9 cellular contexts compared by ENCODE assay signal in the genomic region with DNA sequence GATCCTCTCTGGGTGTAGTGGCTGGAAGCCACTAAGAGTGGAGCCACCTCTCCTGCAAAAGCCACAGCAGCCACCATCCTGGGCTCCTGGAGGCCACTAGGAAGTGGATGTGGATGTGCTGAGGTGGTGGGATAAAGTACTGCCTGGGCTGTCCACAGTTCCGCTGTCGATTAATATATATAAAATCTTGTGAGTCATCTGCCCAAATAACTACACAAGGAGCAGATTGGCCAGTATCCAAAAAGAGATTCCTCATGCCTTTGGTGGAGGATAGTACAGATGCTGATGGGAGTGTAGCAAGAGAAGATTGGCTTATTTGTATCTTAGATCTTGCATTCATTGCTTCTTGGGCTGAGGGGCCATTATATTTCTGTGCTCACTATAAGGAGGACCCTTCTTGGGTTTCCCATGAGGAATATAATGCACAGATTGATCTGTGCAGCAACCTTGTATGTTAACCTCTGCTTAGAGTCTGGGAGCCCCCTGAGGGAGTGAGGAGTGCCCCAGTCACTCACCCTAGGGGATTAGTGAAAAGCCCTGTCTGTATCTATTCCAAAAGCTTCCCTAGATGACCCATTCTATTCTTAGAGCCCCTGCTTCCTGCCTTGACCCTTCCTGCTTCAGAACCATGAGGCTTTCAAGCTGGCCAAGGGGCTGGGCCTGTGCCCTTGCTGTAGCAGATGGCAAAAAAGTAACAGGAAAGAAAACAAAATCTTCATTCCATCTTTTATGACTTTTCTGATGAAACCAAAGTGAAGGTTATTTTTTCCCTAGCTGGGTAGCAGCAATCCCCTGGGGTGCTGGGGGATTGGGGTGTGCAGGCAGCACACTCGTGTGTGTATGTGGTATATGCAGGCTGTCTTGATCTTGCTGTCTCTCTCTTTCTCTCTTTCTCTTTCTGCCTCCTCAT. TPM values are rescaled to one million over a fixed set of nuclear protein-coding genes. Genes with fewer than 3 reads are reported as not detected.
DNase-seq lines count a peak whose midpoint lies in the region; ATAC-seq, FAIRE-seq and TF ChIP-seq lines count a peak whose summit lies in the region.
"Had no signal": no experiment of that assay in that cellular context is flagged by ENCODE, and none has a peak within 500 bp of the region (broad histone marks: within the 10 kb centered on the region; RNA-seq: fewer than 3 reads in every experiment).

No MANE protein-coding gene starts in this region.

- no peaks in the 10 kb centered on the region for H3K36me3 ChIP-seq in aorta (ENCODE audit: control insufficient read depth in 1 of 2, insufficient read depth in 2 of 2, low read length in 1 of 2)

- H3K27ac Mint-ChIP-seq in stimulated activated effector memory CD8-positive, alpha-beta T cell treated with anti-CD3 and anti-CD28 coated beads, Interleukin-12 subunit alpha, Interleukin-12 subunit beta, amount 100 ng/mL, for 72 hours, result peak overlapping the region; percentile 87

- peaks cover 74% of the 10 kb centered on the region for H3K36me3 Mint-ChIP-seq in stimulated activated effector memory CD8-positive, alpha-beta T cell treated with anti-CD3 and anti-CD28 coated beads, Interleukin-12 subunit alpha, Interleukin-12 subunit beta, amount 100 ng/mL, for 72 hours

- no peak for DNase-seq in GM18507 (ENCODE audit: extremely low spot score, insufficient read length, low read depth)
- DNase-seq in T1000 (lab: John Stamatoyannopoulos, UW), result peak; percentile 25
- DNase-seq in fibroblast of the aortic adventitia (ENCODE audit: low read depth), result peak; percentile 89
- no peak for DNase-seq in stimulated activated effector memory CD8-positive, alpha-beta T cell treated with anti-CD3 and anti-CD28 coated beads, Interleukin-12 subunit alpha, Interleukin-12 subunit beta, amount 100 ng/mL, for 72 hours (ENCODE audit: low spot score in 2 of 2)
- DNase-seq in aorta, result no peak
- no peak for DNase-seq in pons (ENCODE audit: low spot score)
- DNase-seq: NCI-H187 had no signal

- FAIRE-seq in GM18507 (lab: Jason Lieb, UNC), result peak; percentile 15

- 20 to 23% methylated on average over 3 of the region's 3 CpGs for WGBS in aorta, 2 donors

- no peak overlapping the region for H3K4me3 Mint-ChIP-seq in stimulated activated effector memory CD8-positive, alpha-beta T cell treated with anti-CD3 and anti-CD28 coated beads, Interleukin-12 subunit alpha, Interleukin-12 subunit beta, amount 100 ng/mL, for 72 hours

- H3K27me3 ChIP-seq in aorta (ENCODE audit: control insufficient read depth in 1 of 2, insufficient read depth in 2 of 2, low read length in 1 of 2), result no peaks in the 10 kb centered on the region

- H3K9me3 ChIP-seq in aorta (ENCODE audit: control insufficient read depth, low read length), result no peaks in the 10 kb centered on the region

- H3K4me3 ChIP-seq in fibroblast of the aortic adventitia (ENCODE audit: low read depth, low read length), result no peak overlapping the region
- no peak overlapping the region for H3K4me3 ChIP-seq in aorta (ENCODE audit: low read length in 2 of 2)

- no peak for TF ChIP-seq CTCF in fibroblast of the aortic adventitia (IDR thresholded peaks at IDR 0.05; ENCODE audit: insufficient read depth, low read length)

- intact Hi-C loops in aorta (cut with DNase I), result no loop called here

- no peaks in the 10 kb centered on the region for H3K4me1 ChIP-seq in aorta (ENCODE audit: control insufficient read depth in 1 of 2, insufficient read depth in 2 of 2, low read length in 2 of 2)

- no peaks in the 10 kb centered on the region for H3K9me3 Mint-ChIP-seq in stimulated activated effector memory CD8-positive, alpha-beta T cell treated with anti-CD3 and anti-CD28 coated beads, Interleukin-12 subunit alpha, Interleukin-12 subunit beta, amount 100 ng/mL, for 72 hours

- peaks cover 84% of the 10 kb centered on the region for H3K4me1 Mint-ChIP-seq in stimulated activated effector memory CD8-positive, alpha-beta T cell treated with anti-CD3 and anti-CD28 coated beads, Interleukin-12 subunit alpha, Interleukin-12 subunit beta, amount 100 ng/mL, for 72 hours

- H3K27ac ChIP-seq in aorta (ENCODE audit: low read depth in 1 of 2, low read length in 2 of 2), result no peak overlapping the region

- no peak for ATAC-seq in stimulated activated effector memory CD8-positive, alpha-beta T cell treated with anti-CD3 and anti-CD28 coated beads, Interleukin-12 subunit alpha, Interleukin-12 subunit beta, amount 100 ng/mL, for 72 hours
- ATAC-seq in aorta (ENCODE audit: low FRiP score) (no peak), GM19397 (IDR thresholded peaks at IDR 0.05; ENCODE audit: unreplicated experiment) (no peak), GM18909 (IDR thresholded peaks at IDR 0.05; ENCODE audit: poor library complexity, unreplicated experiment) (no peak)

RNA-seq across cellular contexts. Expression of gene RCSD1, which starts 31.8 kb away (rescaled TPM):
- total RNA-seq in fibroblast of the aortic adventitia (ENCODE audit: low replicate concordance) (0.57 TPM in 1 of 2 replicates, not detected in the other), aorta (10 to 100 TPM; 11.2 to 17.9 TPM)
- 1 to 10 TPM; 8.7 to 9.9 TPM for polyA plus RNA-seq in aorta

RNA-seq across cellular contexts. Expression of gene MPZL1, which starts 60.0 kb away (rescaled TPM):
- 66.6 and 112 TPM in 2 replicates for total RNA-seq in fibroblast of the aortic adventitia (ENCODE audit: low replicate concordance)
- 100 to 1,000 TPM; 101 to 148 TPM for total RNA-seq in aorta
- polyA plus RNA-seq in aorta, result 10 to 100 TPM; 21.7 to 58.8 TPM

Comparison
In these comparisons a context has a peak if more than half of its experiments do, and no peak if none do; other contexts are left out.
1. DNase-seq: peak in T1000 (single experiment) and fibroblast of the aortic adventitia (single experiment); none in GM18507 (single experiment), stimulated activated effector memory CD8-positive, alpha-beta T cell treated with anti-CD3 and anti-CD28 coated beads, Interleukin-12 subunit alpha, Interleukin-12 subunit beta, amount 100 ng/mL, for 72 hours (0 of 2), aorta (0 of 2) and pons (single experiment).